8 cellular contexts compared by ENCODE assay signal in genomic region chr2:97011977-97012569, GRCh38. TPM values are rescaled to one million over a fixed set of nuclear protein-coding genes. Genes with fewer than 3 reads are reported as not detected.
DNase-seq lines count a peak whose midpoint lies in the region; ATAC-seq and TF ChIP-seq lines count a peak whose summit lies in the region.

No MANE protein-coding gene starts in this region.

- no peaks in the 10 kb centered on the region for H3K36me3 Mint-ChIP-seq in memory B cell

- ATAC-seq in memory B cell (ENCODE audit: low read depth), result peak; percentile 51
- no peak for ATAC-seq in HG02642 (IDR thresholded peaks at IDR 0.05; ENCODE audit: poor library complexity, unreplicated experiment)
- no peak for ATAC-seq in HG02678 (IDR thresholded peaks at IDR 0.05; ENCODE audit: unreplicated experiment)

- H3K4me3 ChIP-seq in BE2C (ENCODE audit: low read depth, low read length) (no peak overlapping the region), GM12864 (ENCODE audit: low read depth, low read length) (no peak overlapping the region)

- H3K27me3 Mint-ChIP-seq in memory B cell, result peaks cover 5% of the 10 kb centered on the region

- no peaks in the 10 kb centered on the region for H3K9me3 ChIP-seq in BE2C

- TF ChIP-seq CTCF in BE2C (IDR thresholded peaks at IDR 0.05; ENCODE audit: low read depth, low read length) (peak; percentile 35), GM12864 (IDR thresholded peaks at IDR 0.05; ENCODE audit: low read depth, low read length, missing control alignments) (peak; percentile 44)

- no peak overlapping the region for H3K4me3 Mint-ChIP-seq in memory B cell

- H3K4me1 ChIP-seq in BE2C, result no peaks in the 10 kb centered on the region

- H3K4me1 Mint-ChIP-seq in memory B cell, result no peaks in the 10 kb centered on the region

- H3K27ac Mint-ChIP-seq in memory B cell, result no peak overlapping the region

- no peaks in the 10 kb centered on the region for H3K27me3 ChIP-seq in BE2C

- H3K9me3 Mint-ChIP-seq in memory B cell, result no peaks in the 10 kb centered on the region

- no peaks in the 10 kb centered on the region for H3K36me3 ChIP-seq in BE2C

- DNase-seq in BE2C (no peak), GM12864 (ENCODE audit: low read depth) (peak; percentile 35), NCI-H524 treated with DMSO at 0.1 percent for 48 hours (lab: John Stamatoyannopoulos, UW) (peak; percentile 10), brain pericyte (ENCODE audit: low read depth, low spot score) (peak; percentile 13), memory B cell (ENCODE audit: low spot score in 2 of 2) (peak; percentile 20 to 59), AG08396 (ENCODE audit: low spot score) (no peak)

RNA-seq across cellular contexts. Expression of gene FAM178B, which starts 25.7 kb away (rescaled TPM):
- polyA plus RNA-seq in BE2C (2012; ENCODE audit: insufficient read depth, insufficient read length, low read depth), result not detected

Comparison
In these comparisons a context has a peak if more than half of its experiments do, and no peak if none do; other contexts are left out.
1. DNase-seq: peak in GM12864 (single experiment), NCI-H524 treated with DMSO at 0.1 percent for 48 hours (single experiment), brain pericyte (single experiment) and memory B cell (2 of 2); none in BE2C (single experiment) and AG08396 (single experiment).